Comparison of ENCODE assay signal across 8 cellular contexts in genomic region chr16:25066426-25066746, GRCh38. TPM values are rescaled to one million over a fixed set of nuclear protein-coding genes. Genes with fewer than 3 reads are reported as not detected.
DNase-seq lines count a peak whose midpoint lies in the region; ATAC-seq and TF ChIP-seq lines count a peak whose summit lies in the region.

No MANE protein-coding gene starts in this region.

- in situ Hi-C loops in mammary epithelial cell (cut with MboI; ENCODE audit: low sequenced_read_pairs in 2 of 2) = no loop called here

- POLR2A ChIA-PET in A673 (lab: Charles Lee; ENCODE audit: low non-redundant PET) = no interaction called here

- H3K4me1 ChIP-seq in A673 (ENCODE audit: insufficient read depth, low read length, poor library complexity, severe bottlenecking) = peaks cover 4% of the 10 kb centered on the region
- H3K4me1 ChIP-seq in mammary epithelial cell (ENCODE audit: insufficient read depth, low read length) = peaks cover 2% of the 10 kb centered on the region
- H3K4me1 ChIP-seq in muscle layer of colon (ENCODE audit: insufficient read depth, low read length) = peaks cover 5% of the 10 kb centered on the region

- CTCF ChIA-PET in A673 (lab: Charles Lee) = no interaction called here
- CTCF ChIA-PET in mammary epithelial cell (lab: Charles Lee; ENCODE audit: low non-redundant PET) = no interaction called here

- no peaks in the 10 kb centered on the region for H3K79me2 ChIP-seq in mammary epithelial cell (ENCODE audit: insufficient read depth, low read length)

- 18% methylated on average over 9 of the region's 16 CpGs for WGBS in mammary epithelial cell (ENCODE audit: low coverage, missing lambda C conversion rate)

- TF ChIP-seq CTCF in A673 (conservative IDR thresholded peaks at IDR 0.05; ENCODE audit: low read depth, low read length) (no peak), mammary epithelial cell (conservative IDR thresholded peaks at IDR 0.05 in 1 of 2, IDR thresholded peaks at IDR 0.05 in 1 of 2; ENCODE audit: extremely low read depth in 1 of 2, insufficient read depth in 1 of 2, low read depth in 1 of 2, low read length in 2 of 2) (no peak), GM10266 (IDR thresholded peaks at IDR 0.05; ENCODE audit: control insufficient read depth, insufficient read depth, low read depth, missing control alignments) (no peak)

- peak overlapping the region; percentile 90 for H3K4me2 ChIP-seq in mammary epithelial cell (ENCODE audit: insufficient read depth, low read depth, low read length)

- ATAC-seq in HG02938 (IDR thresholded peaks at IDR 0.05; ENCODE audit: unreplicated experiment) (peak; percentile 15), GM18502 (IDR thresholded peaks at IDR 0.05; ENCODE audit: poor library complexity, unreplicated experiment) (no peak), esophagus mucosa (no peak), GM21529 (IDR thresholded peaks at IDR 0.05; ENCODE audit: unreplicated experiment) (no peak)

- peak overlapping the region; percentile 94 for H2AFZ ChIP-seq in mammary epithelial cell (ENCODE audit: low read depth, low read length)

- BruUV-seq in A673 (replicated peaks; lab: Mats Ljungman, UMichigan) = no TSS peak
- no TSS peak for BruUV-seq in mammary epithelial cell (replicated peaks; lab: Mats Ljungman, UMichigan)

- H3K4me3 ChIP-seq in A673 (ENCODE audit: low read depth, low read length, poor library complexity, severe bottlenecking) = peak overlapping the region; percentile 68
- peak overlapping the region; percentile 67 to 69 (median 68) for H3K4me3 ChIP-seq in mammary epithelial cell (replicated peaks in 1 of 3; ENCODE audit: insufficient read depth in 1 of 3, low read depth in 2 of 3, low read length in 3 of 3)
- peak overlapping the region; percentile 35 to 80 for H3K4me3 ChIP-seq in muscle layer of colon (ENCODE audit: low read depth in 1 of 2, low read length in 2 of 2)

- DNase-seq in A673 (ENCODE audit: low spot score) (no peak), mammary epithelial cell (no peak), GM10266 (ENCODE audit: extremely low spot score) (no peak)

- H3K27me3 ChIP-seq in A673 (replicated peaks; ENCODE audit: insufficient read depth, low read depth, low read length, poor library complexity) (no peaks in the 10 kb centered on the region), mammary epithelial cell (ENCODE audit: insufficient read depth, low read length) (no peaks in the 10 kb centered on the region), muscle layer of colon (ENCODE audit: control insufficient read depth in 1 of 2, insufficient read depth in 2 of 2, low read length in 2 of 2) (no peaks in the 10 kb centered on the region)

- no peak overlapping the region for H3K9ac ChIP-seq in mammary epithelial cell (ENCODE audit: insufficient read depth, low read length)
- no peak overlapping the region for H3K9ac ChIP-seq in muscle layer of colon (ENCODE audit: low read length)

- no peaks in the 10 kb centered on the region for H4K20me1 ChIP-seq in mammary epithelial cell (ENCODE audit: insufficient read depth, low read length)

- H3K27ac ChIP-seq in A673 (ENCODE audit: low read depth, low read length, poor library complexity, severe bottlenecking) = peak overlapping the region; percentile 76
- H3K27ac ChIP-seq in mammary epithelial cell (ENCODE audit: insufficient read depth, low read depth, low read length) = peak overlapping the region; percentile 25
- peak overlapping the region; percentile 80 for H3K27ac ChIP-seq in muscle layer of colon (ENCODE audit: low read depth, low read length)

- H3K9me3 ChIP-seq in A673 (ENCODE audit: low read depth, low read length, poor library complexity, severe bottlenecking) = no peaks in the 10 kb centered on the region
- no peaks in the 10 kb centered on the region for H3K9me3 ChIP-seq in mammary epithelial cell (replicated peaks; ENCODE audit: insufficient read depth, low read length)
- H3K9me3 ChIP-seq in muscle layer of colon (ENCODE audit: low read length) = no peaks in the 10 kb centered on the region

- dilution Hi-C loops in mammary epithelial cell (cut with HindIII; ENCODE audit: low sequenced_read_pairs) = no loop called here

- intact Hi-C loops in A673 (cut with micrococcal nuclease; ENCODE audit: unreplicated experiment) = no loop called here
- intact Hi-C loops in mammary epithelial cell (cut with micrococcal nuclease) = loop anchor here (5.0 kb wide), 1 partner anchor 41 kb away; no protein-coding TSS in a partner anchor

- no peaks in the 10 kb centered on the region for H3K36me3 ChIP-seq in A673 (ENCODE audit: insufficient read depth, low read length, poor library complexity, severe bottlenecking)
- no peaks in the 10 kb centered on the region for H3K36me3 ChIP-seq in mammary epithelial cell (ENCODE audit: insufficient read depth, low read length)
- H3K36me3 ChIP-seq in muscle layer of colon (ENCODE audit: insufficient read depth, low read length) = no peaks in the 10 kb centered on the region

RNA-seq across cellular contexts. Expression of gene LCMT1, which starts 45.2 kb away (rescaled TPM):
- total RNA-seq in A673 (2021) (55.8 and 56.3 TPM in 2 replicates), mammary epithelial cell (10 to 100 TPM; 30.5 to 43.0 TPM), esophagus mucosa (26.8 TPM)
- 31.6 TPM for polyA plus RNA-seq in mammary epithelial cell
- polyA minus RNA-seq in mammary epithelial cell = 20.1 TPM

RNA-seq across cellular contexts. Expression of gene ARHGAP17, which starts 51.2 kb away (rescaled TPM):
- total RNA-seq in A673 (2021) (144 and 146 TPM in 2 replicates), mammary epithelial cell (10 to 100 TPM; 11.2 to 45.5 TPM), esophagus mucosa (33.0 TPM)
- 10.4 TPM for polyA plus RNA-seq in mammary epithelial cell
- polyA minus RNA-seq in mammary epithelial cell = 93.1 TPM

Comparison
In these comparisons a context has a peak if more than half of its experiments do, and no peak if none do; other contexts are left out.
1. H3K27ac ChIP-seq: peak in every context shown above with its lines; median percentile 80 in muscle layer of colon; 76 in A673; 25 in mammary epithelial cell.